2 cellular contexts compared by ENCODE assay signal in genomic region chr10:33487014-33487776, GRCh38.
TF ChIP-seq lines count a peak whose summit lies in the region.

No MANE protein-coding gene starts in this region.

TF ChIP-seq in endothelial cell of umbilical vein, 7 proteins besides CTCF, POLR2A, EP300 and RAD21 (continued from another document):
- TF ChIP-seq FOS (IDR thresholded peaks at IDR 0.05; ENCODE audit: borderline replicate concordance, insufficient read depth, low read length) (no peak), MYC (IDR thresholded peaks at IDR 0.05; ENCODE audit: low read depth, low read length) (no peak)

TF ChIP-seq in GM23338, 12 proteins besides CTCF, POLR2A, EP300 and RAD21 (continued from another document):
- TF ChIP-seq, protein P1, sequence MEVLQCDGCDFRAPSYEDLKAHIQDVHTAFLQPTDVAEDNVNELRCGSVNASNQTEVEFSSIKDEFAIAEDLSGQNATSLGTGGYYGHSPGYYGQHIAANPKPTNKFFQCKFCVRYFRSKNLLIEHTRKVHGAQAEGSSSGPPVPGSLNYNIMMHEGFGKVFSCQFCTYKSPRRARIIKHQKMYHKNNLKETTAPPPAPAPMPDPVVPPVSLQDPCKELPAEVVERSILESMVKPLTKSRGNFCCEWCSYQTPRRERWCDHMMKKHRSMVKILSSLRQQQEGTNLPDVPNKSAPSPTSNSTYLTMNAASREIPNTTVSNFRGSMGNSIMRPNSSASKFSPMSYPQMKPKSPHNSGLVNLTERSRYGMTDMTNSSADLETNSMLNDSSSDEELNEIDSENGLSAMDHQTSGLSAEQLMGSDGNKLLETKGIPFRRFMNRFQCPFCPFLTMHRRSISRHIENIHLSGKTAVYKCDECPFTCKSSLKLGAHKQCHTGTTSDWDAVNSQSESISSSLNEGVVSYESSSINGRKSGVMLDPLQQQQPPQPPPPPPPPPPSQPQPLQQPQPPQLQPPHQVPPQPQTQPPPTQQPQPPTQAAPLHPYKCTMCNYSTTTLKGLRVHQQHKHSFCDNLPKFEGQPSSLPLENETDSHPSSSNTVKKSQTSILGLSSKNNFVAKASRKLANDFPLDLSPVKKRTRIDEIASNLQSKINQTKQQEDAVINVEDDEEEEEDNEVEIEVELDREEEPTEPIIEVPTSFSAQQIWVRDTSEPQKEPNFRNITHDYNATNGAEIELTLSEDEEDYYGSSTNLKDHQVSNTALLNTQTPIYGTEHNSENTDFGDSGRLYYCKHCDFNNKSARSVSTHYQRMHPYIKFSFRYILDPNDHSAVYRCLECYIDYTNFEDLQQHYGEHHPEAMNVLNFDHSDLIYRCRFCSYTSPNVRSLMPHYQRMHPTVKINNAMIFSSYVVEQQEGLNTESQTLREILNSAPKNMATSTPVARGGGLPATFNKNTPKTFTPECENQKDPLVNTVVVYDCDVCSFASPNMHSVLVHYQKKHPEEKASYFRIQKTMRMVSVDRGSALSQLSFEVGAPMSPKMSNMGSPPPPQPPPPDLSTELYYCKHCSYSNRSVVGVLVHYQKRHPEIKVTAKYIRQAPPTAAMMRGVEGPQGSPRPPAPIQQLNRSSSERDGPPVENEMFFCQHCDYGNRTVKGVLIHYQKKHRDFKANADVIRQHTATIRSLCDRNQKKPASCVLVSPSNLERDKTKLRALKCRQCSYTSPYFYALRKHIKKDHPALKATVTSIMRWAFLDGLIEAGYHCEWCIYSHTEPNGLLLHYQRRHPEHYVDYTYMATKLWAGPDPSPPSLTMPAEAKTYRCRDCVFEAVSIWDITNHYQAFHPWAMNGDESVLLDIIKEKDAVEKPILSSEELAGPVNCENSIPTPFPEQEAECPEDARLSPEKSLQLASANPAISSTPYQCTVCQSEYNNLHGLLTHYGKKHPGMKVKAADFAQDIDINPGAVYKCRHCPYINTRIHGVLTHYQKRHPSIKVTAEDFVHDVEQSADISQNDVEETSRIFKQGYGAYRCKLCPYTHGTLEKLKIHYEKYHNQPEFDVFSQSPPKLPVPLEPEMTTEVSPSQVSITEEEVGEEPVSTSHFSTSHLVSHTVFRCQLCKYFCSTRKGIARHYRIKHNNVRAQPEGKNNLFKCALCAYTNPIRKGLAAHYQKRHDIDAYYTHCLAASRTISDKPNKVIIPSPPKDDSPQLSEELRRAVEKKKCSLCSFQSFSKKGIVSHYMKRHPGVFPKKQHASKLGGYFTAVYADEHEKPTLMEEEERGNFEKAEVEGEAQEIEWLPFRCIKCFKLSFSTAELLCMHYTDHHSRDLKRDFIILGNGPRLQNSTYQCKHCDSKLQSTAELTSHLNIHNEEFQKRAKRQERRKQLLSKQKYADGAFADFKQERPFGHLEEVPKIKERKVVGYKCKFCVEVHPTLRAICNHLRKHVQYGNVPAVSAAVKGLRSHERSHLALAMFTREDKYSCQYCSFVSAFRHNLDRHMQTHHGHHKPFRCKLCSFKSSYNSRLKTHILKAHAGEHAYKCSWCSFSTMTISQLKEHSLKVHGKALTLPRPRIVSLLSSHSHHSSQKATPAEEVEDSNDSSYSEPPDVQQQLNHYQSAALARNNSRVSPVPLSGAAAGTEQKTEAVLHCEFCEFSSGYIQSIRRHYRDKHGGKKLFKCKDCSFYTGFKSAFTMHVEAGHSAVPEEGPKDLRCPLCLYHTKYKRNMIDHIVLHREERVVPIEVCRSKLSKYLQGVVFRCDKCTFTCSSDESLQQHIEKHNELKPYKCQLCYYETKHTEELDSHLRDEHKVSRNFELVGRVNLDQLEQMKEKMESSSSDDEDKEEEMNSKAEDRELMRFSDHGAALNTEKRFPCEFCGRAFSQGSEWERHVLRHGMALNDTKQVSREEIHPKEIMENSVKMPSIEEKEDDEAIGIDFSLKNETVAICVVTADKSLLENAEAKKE (CRISPR knock-in tag; IDR thresholded peaks at IDR 0.05), result no peak
- TF ChIP-seq POLR2AphosphoS5 (IDR thresholded peaks at IDR 0.05; ENCODE audit: low read depth), result no peak
- no peak for TF ChIP-seq ETS1 (IDR thresholded peaks at IDR 0.05)
- no peak for TF ChIP-seq CREB1 (CRISPR knock-in tag; IDR thresholded peaks at IDR 0.05; ENCODE audit: low read depth)
- no peak for TF ChIP-seq ZNF114 (CRISPR knock-in tag; IDR thresholded peaks at IDR 0.05)
- no peak for TF ChIP-seq REST (IDR thresholded peaks at IDR 0.05; ENCODE audit: unreplicated experiment)
